8 cellular contexts compared by ENCODE assay signal in genomic region chr12:55996201-55996714, GRCh38. TPM values are rescaled to one million over a fixed set of nuclear protein-coding genes. Genes with fewer than 3 reads are reported as not detected.
A peak's percentile ranks its signal among the peaks of the same experiment; 100 is the strongest.
DNase-seq lines count a peak whose midpoint lies in the region; ATAC-seq and TF ChIP-seq lines count a peak whose summit lies in the region.

No MANE protein-coding gene starts in this region.

- H3K4me3 ChIP-seq in H7 (ENCODE audit: insufficient read depth, low read depth, low read length), result no peak overlapping the region
- no peak overlapping the region for H3K4me3 ChIP-seq in effector memory CD4-positive, alpha-beta T cell (ENCODE audit: insufficient read depth, low read depth, low read length, poor library complexity, severe bottlenecking)

- H3K27me3 Mint-ChIP-seq in activated CD8-positive, alpha-beta T cell treated with anti-CD3 and anti-CD28 coated beads for 36 hours, result peaks cover 11% of the 10 kb centered on the region
- no peaks in the 10 kb centered on the region for H3K27me3 Mint-ChIP-seq in memory B cell

- ATAC-seq in activated CD8-positive, alpha-beta T cell treated with anti-CD3 and anti-CD28 coated beads for 36 hours, result peak; percentile 67
- peak; percentile 73 for ATAC-seq in memory B cell (ENCODE audit: low read depth)
- ATAC-seq in GM18519 (IDR thresholded peaks at IDR 0.05; ENCODE audit: low FRiP score, unreplicated experiment), result no peak

- H3K4me1 Mint-ChIP-seq in activated CD8-positive, alpha-beta T cell treated with anti-CD3 and anti-CD28 coated beads for 36 hours (ENCODE audit: low read depth), result peaks cover 24% of the 10 kb centered on the region
- H3K4me1 Mint-ChIP-seq in memory B cell, result peaks cover 12% of the 10 kb centered on the region

- H3K36me3 Mint-ChIP-seq in activated CD8-positive, alpha-beta T cell treated with anti-CD3 and anti-CD28 coated beads for 36 hours (ENCODE audit: low read depth), result peaks cover 17% of the 10 kb centered on the region
- H3K36me3 Mint-ChIP-seq in memory B cell, result peaks cover 13% of the 10 kb centered on the region

- H3K36me3 ChIP-seq in H7 (replicated peaks; ENCODE audit: control insufficient read depth, insufficient read depth, low read length), result peaks cover 23% of the 10 kb centered on the region
- H3K36me3 ChIP-seq in effector memory CD4-positive, alpha-beta T cell (ENCODE audit: control insufficient read depth, insufficient read depth, low read length), result peaks cover 27% of the 10 kb centered on the region

- POLR2A ChIA-PET in activated CD8-positive, alpha-beta T cell treated with anti-CD3 and anti-CD28 coated beads for 36 hours (lab: Charles Lee), result interaction anchor here (1.0 to 2.8 kb wide), 8 partner anchors 22 to 162 kb away, joined by 3 to 17 read pairs (median 3); partner anchors contain the start of genes MYL6 and RAB5B

- peak; percentile 81 for TF ChIP-seq CTCF in activated CD8-positive, alpha-beta T cell treated with anti-CD3 and anti-CD28 coated beads for 36 hours (IDR thresholded peaks at IDR 0.05)

- no peaks in the 10 kb centered on the region for H3K9me3 ChIP-seq in effector memory CD4-positive, alpha-beta T cell (ENCODE audit: control insufficient read depth, low read length)

- peak overlapping the region; percentile 74 for H3K4me3 Mint-ChIP-seq in activated CD8-positive, alpha-beta T cell treated with anti-CD3 and anti-CD28 coated beads for 36 hours
- H3K4me3 Mint-ChIP-seq in memory B cell, result peak overlapping the region; percentile 79

- peaks cover 6% of the 10 kb centered on the region for H3K4me1 ChIP-seq in effector memory CD4-positive, alpha-beta T cell (ENCODE audit: control insufficient read depth, insufficient read depth, low read length, poor library complexity, severe bottlenecking)

- CTCF ChIA-PET in activated CD8-positive, alpha-beta T cell treated with anti-CD3 and anti-CD28 coated beads for 36 hours (lab: Charles Lee), result interaction anchor here (0.6 to 6.2 kb wide), 44 partner anchors 8 to 257 kb away, joined by 3 to 88 read pairs (median 5); partner anchors contain the start of genes IKZF4, ORMDL2, PA2G4 and RAB5B

- intact Hi-C loops in activated CD8-positive, alpha-beta T cell treated with anti-CD3 and anti-CD28 coated beads for 36 hours (cut with micrococcal nuclease), result loop anchor here (2.0 kb wide), 2 partner anchors 33 to 45 kb away; partner anchors contain the start of gene RPS26

- DNase-seq in AG08395 (ENCODE audit: low spot score), result peak; percentile 63
- DNase-seq in H7, result peak; percentile 61
- DNase-seq in NCI-H748 treated with DMSO at 0.1 percent for 48 hours (lab: John Stamatoyannopoulos, UW), result peak; percentile 73
- DNase-seq in activated CD8-positive, alpha-beta T cell treated with anti-CD3 and anti-CD28 coated beads for 36 hours, result peak; percentile 78
- peak; percentile 32 to 54 (median 35) for DNase-seq in effector memory CD4-positive, alpha-beta T cell
- peak; percentile 57 to 62 for DNase-seq in memory B cell (ENCODE audit: low spot score in 2 of 2)
- DNase-seq in stimulated activated CD8-positive, alpha-beta memory T cell treated with anti-CD3 and anti-CD28 coated beads, Interleukin-4, amount 100 ng/mL, for 4 hours (ENCODE audit: low read depth in 2 of 2, low spot score in 1 of 2), result peak; percentile 29 to 40

- H3K9me3 Mint-ChIP-seq in activated CD8-positive, alpha-beta T cell treated with anti-CD3 and anti-CD28 coated beads for 36 hours, result no peaks in the 10 kb centered on the region
- no peaks in the 10 kb centered on the region for H3K9me3 Mint-ChIP-seq in memory B cell

- peak overlapping the region; percentile 51 for H3K27ac Mint-ChIP-seq in activated CD8-positive, alpha-beta T cell treated with anti-CD3 and anti-CD28 coated beads for 36 hours
- H3K27ac Mint-ChIP-seq in memory B cell, result no peak overlapping the region

- no peaks in the 10 kb centered on the region for H3K27me3 ChIP-seq in H7 (ENCODE audit: control insufficient read depth, insufficient read depth, low read length)
- no peaks in the 10 kb centered on the region for H3K27me3 ChIP-seq in effector memory CD4-positive, alpha-beta T cell (replicated peaks; ENCODE audit: control insufficient read depth, insufficient read depth, low read length, poor library complexity, severe bottlenecking)

- H3K27ac ChIP-seq in effector memory CD4-positive, alpha-beta T cell (ENCODE audit: insufficient read depth, low read length, poor library complexity, severe bottlenecking), result no peak overlapping the region

RNA-seq across cellular contexts. Expression of gene SUOX, which starts 0.8 kb away (rescaled TPM):
- total RNA-seq in H7 (2014; rRNA removed; shearing (Covaris generic)), result 24.0 and 27.2 TPM in 2 replicates
- 1 to 10 TPM; 4.6 to 6.2 TPM for total RNA-seq in activated CD8-positive, alpha-beta T cell treated with anti-CD3 and anti-CD28 coated beads for 36 hours

RNA-seq across cellular contexts. Expression of gene RAB5B, which starts 22.4 kb away (rescaled TPM):
- total RNA-seq in H7 (2014; rRNA removed; shearing (Covaris generic)), result 52.1 and 52.4 TPM in 2 replicates
- 10 to 100 TPM; 26.0 to 32.4 TPM for total RNA-seq in activated CD8-positive, alpha-beta T cell treated with anti-CD3 and anti-CD28 coated beads for 36 hours

RNA-seq across cellular contexts. Expression of gene IKZF4, which starts 24.6 kb away (rescaled TPM):
- 1.5 and 3.7 TPM in 2 replicates for total RNA-seq in H7 (2014; rRNA removed; shearing (Covaris generic))
- 10 to 100 TPM; 20.5 to 20.8 TPM for total RNA-seq in activated CD8-positive, alpha-beta T cell treated with anti-CD3 and anti-CD28 coated beads for 36 hours

RNA-seq across cellular contexts. Expression of gene CDK2, which starts 29.6 kb away (rescaled TPM):
- total RNA-seq in H7 (2014; rRNA removed; shearing (Covaris generic)), result 63.3 and 68.0 TPM in 2 replicates
- 10 to 100 TPM; 86.7 to 90.1 TPM for total RNA-seq in activated CD8-positive, alpha-beta T cell treated with anti-CD3 and anti-CD28 coated beads for 36 hours

RNA-seq across cellular contexts. Expression of gene PMEL, which starts 30.4 kb away (rescaled TPM):
- 28.4 and 38.1 TPM in 2 replicates for total RNA-seq in H7 (2014; rRNA removed; shearing (Covaris generic))
- total RNA-seq in activated CD8-positive, alpha-beta T cell treated with anti-CD3 and anti-CD28 coated beads for 36 hours, result 1 to 10 TPM in 1 of 2 experiments, under 1 TPM in 1; 0.65 to 1.2 TPM
